Comparison of ENCODE assay signal across 8 cellular contexts in genomic region chr16:8173111-8173644, GRCh38.
DNase-seq lines count a peak whose midpoint lies in the region; ATAC-seq and TF ChIP-seq lines count a peak whose summit lies in the region.

No MANE protein-coding gene starts in this region.

- H3K36me3 Mint-ChIP-seq in WTC11: peaks cover 50% of the 10 kb centered on the region

- ATAC-seq in WTC11 (peak; percentile 76), GM18519 (IDR thresholded peaks at IDR 0.05; ENCODE audit: low FRiP score, unreplicated experiment) (no peak)

- peaks cover 6% of the 10 kb centered on the region; the same call in 1 of the 2 replicates for H3K27me3 Mint-ChIP-seq in WTC11 (ENCODE audit: low read depth)

- H3K27ac Mint-ChIP-seq in WTC11: no peak overlapping the region

- peak; percentile 69; the same call in 1 of the 2 replicates for TF ChIP-seq CTCF in WTC11 (IDR thresholded peaks at IDR 0.05)

- intact Hi-C loops in cardiac septum (cut with DNase I): loop anchor here (10.0 kb wide), 1 partner anchor 1148 kb away; no protein-coding TSS in a partner anchor

- DNase-seq in D341Med (ENCODE audit: low spot score): peak; percentile 82
- DNase-seq in HCEC 1CT: peak; percentile 26
- peak; percentile 56 for DNase-seq in NCI-H2196 treated with DMSO at 0.1 percent for 48 hours (lab: John Stamatoyannopoulos, UW; ENCODE audit: unreplicated experiment)
- peak; percentile 63 for DNase-seq in WTC11 (ENCODE audit: low spot score)
- peak; percentile 77 for DNase-seq in cardiac septum (ENCODE audit: low spot score)
- DNase-seq in pulmonary artery endothelial cell (ENCODE audit: low read depth, low spot score): peak; percentile 1
- DNase-seq in effector CD4-positive, alpha-beta T cell: no peak

- POLR2A ChIA-PET in WTC11 (lab: Charles Lee): no interaction called here

- no peaks in the 10 kb centered on the region for H3K4me1 Mint-ChIP-seq in WTC11

- H3K4me3 Mint-ChIP-seq in WTC11: no peak overlapping the region

- H3K9me3 Mint-ChIP-seq in WTC11: peaks cover 62% of the 10 kb centered on the region

- CTCF ChIA-PET in WTC11 (lab: Charles Lee): no interaction called here

TF ChIP-seq in WTC11, 78 proteins besides CTCF, POLR2A, EP300 and RAD21:
- TF ChIP-seq OVOL2 (CRISPR knock-in tag; IDR thresholded peaks at IDR 0.05; ENCODE audit: borderline replicate concordance): no peak
